7 cellular contexts compared by ENCODE assay signal in genomic region chr7:30010022-30010421, GRCh38.
"Had no signal": no experiment of that assay in that cellular context is flagged by ENCODE, and none has a peak within 500 bp of the region (broad histone marks: within the 10 kb centered on the region; RNA-seq: fewer than 3 reads in every experiment).

No MANE protein-coding gene starts in this region.

- ATAC-seq: GM12878 had no signal

- DNase-seq: GDM1, GF-D8 had no signal

- FAIRE-seq: GM12878, GM12891, GM12892, GM18507, GM19239 had no signal

- H3K4me3 ChIP-seq: GM12878 had no signal
